8 cellular contexts compared by ENCODE assay signal in genomic region chr1:8712413-8713229, GRCh38.
DNase-seq lines count a peak whose midpoint lies in the region; ATAC-seq, FAIRE-seq and TF ChIP-seq lines count a peak whose summit lies in the region.

No MANE protein-coding gene starts in this region.

- H3K4me3 ChIP-seq in H1 (ENCODE audit: extremely low read depth in 1 of 4, insufficient read depth in 2 of 4, low read depth in 3 of 4, low read length in 4 of 4) = peak overlapping the region in 2 of 4 experiments; percentile 1 to 25; a peak in 1 of 8 replicates

- no peak for TF ChIP-seq RAD21 in H1 (IDR thresholded peaks at IDR 0.05 in 1 of 2, conservative IDR thresholded peaks at IDR 0.05 in 1 of 2; ENCODE audit: low read depth in 2 of 2, low read length in 2 of 2)

- CTCF ChIA-PET in H1 (lab: Charles Lee; ENCODE audit: partially characterized antibody) = interaction anchor here (0.6 kb wide), 1 partner anchor 40 kb away, joined by 3 read pairs; no protein-coding TSS in a partner anchor

- no peak overlapping the region for H2BK20ac ChIP-seq in H1 (ENCODE audit: low read length)

- peaks cover 0 to 85% of the 10 kb centered on the region in 2 experiments; a peak in 3 of 4 replicates for H3K79me2 ChIP-seq in H1 (ENCODE audit: control insufficient read depth in 1 of 2, insufficient read depth in 2 of 2, low read length in 2 of 2)

- no peak overlapping the region for H2BK120ac ChIP-seq in H1 (replicated peaks; ENCODE audit: low read depth, low read length)

- 21% methylated on average over 5 of the region's 5 CpGs; no CpG with 5 or more reads in 1 of the 2 experiments for WGBS in H1 (ENCODE audit: extremely low coverage in 1 of 2, insufficient coverage in 1 of 2, insufficient read length in 1 of 2, insufficient replicate concordance in 2 of 2, low coverage in 1 of 2, low lambda C conversion rate in 2 of 2, missing lambda C conversion rate in 1 of 2), 2 experiments

- no peak for FAIRE-seq in H1 (lab: Jason Lieb, UNC)

- H3K9me3 ChIP-seq in H1 (ENCODE audit: insufficient read depth in 2 of 2, low read depth in 1 of 2, low read length in 1 of 2) = no peaks in the 10 kb centered on the region

- POLR2A ChIA-PET in H1 (lab: Charles Lee; ENCODE audit: partially characterized antibody) = interaction anchor here (0.6 to 1.1 kb wide), 2 partner anchors 10 to 11 kb away, joined by 3 to 4 read pairs; no protein-coding TSS in a partner anchor

- H2AFZ ChIP-seq in H1 (ENCODE audit: low read length) = no peak overlapping the region

- no peak overlapping the region for H4K5ac ChIP-seq in H1 (ENCODE audit: insufficient read length, low read depth, low read length)

- H3K18ac ChIP-seq in H1 (ENCODE audit: extremely low read depth, low read length) = no peak overlapping the region

- TF ChIP-seq POLR2A in H1 (IDR thresholded peaks at IDR 0.05; ENCODE audit: control extremely low read depth in 1 of 2, low read depth in 2 of 2, low read length in 2 of 2) (no peak), erythroblast (IDR thresholded peaks at IDR 0.05; ENCODE audit: low read length) (no peak)

- no peak overlapping the region for H3K14ac ChIP-seq in H1 (ENCODE audit: insufficient read length)

- no peak overlapping the region for H2BK12ac ChIP-seq in H1 (ENCODE audit: low read depth, low read length)

- no peak overlapping the region for H3K56ac ChIP-seq in H1 (replicated peaks; ENCODE audit: insufficient read length, low read depth, low read length)

- H3K4ac ChIP-seq in H1 (replicated peaks; ENCODE audit: insufficient read length, low read depth, low read length) = no peak overlapping the region

- no peak for ATAC-seq in HG02840 (IDR thresholded peaks at IDR 0.05; ENCODE audit: low FRiP score, unreplicated experiment)
- no peak for ATAC-seq in HG02763 (IDR thresholded peaks at IDR 0.05; ENCODE audit: unreplicated experiment)

- peak; percentile 94 for DNase-seq in EH (ENCODE audit: low read depth)
- DNase-seq in MV-4-11 (lab: John Stamatoyannopoulos, UW) = peak; percentile 89
- peak; percentile 87 for DNase-seq in SIG-M5 treated with dmso at 0.1 percent for 504 hours (lab: John Stamatoyannopoulos, UW; ENCODE audit: unreplicated experiment)
- no peak for DNase-seq in H1 (ENCODE audit: low read depth in 1 of 2, low spot score in 2 of 2)
- peak; percentile 44 for DNase-seq in myocyte (ENCODE audit: low read depth)
- no peak for DNase-seq in erythroblast (lab: John Stamatoyannopoulos, UW)

- peak overlapping the region; percentile 28; the same call in 1 of the 2 replicates for H3K27ac ChIP-seq in H1 (ENCODE audit: low read depth, low read length)

- no peak overlapping the region for H2BK15ac ChIP-seq in H1 (ENCODE audit: low read length)

- no peaks in the 10 kb centered on the region for H3K36me3 ChIP-seq in H1 (ENCODE audit: control insufficient read depth in 2 of 4, insufficient read depth in 4 of 4, low read length in 3 of 4)

- H3K23ac ChIP-seq in H1 (ENCODE audit: insufficient read length) = no peak overlapping the region

- H3K27me3 ChIP-seq in H1 (replicated peaks in 1 of 4; ENCODE audit: control insufficient read depth in 3 of 4, extremely low read depth in 1 of 4, insufficient read depth in 3 of 4, low read length in 3 of 4) = no peaks in the 10 kb centered on the region

- 0 out of 2 replicates have a peak, but pooled peaks cover 4% of the 10 kb centered on the region for H3K79me1 ChIP-seq in H1 (ENCODE audit: low read depth, low read length)

- TF ChIP-seq CTCF in H1 (IDR thresholded peaks at IDR 0.05; ENCODE audit: control extremely low read depth in 1 of 3, insufficient read depth in 1 of 3, low read depth in 1 of 3, low read length in 3 of 3) = no peak

- H3K4me2 ChIP-seq in H1 (ENCODE audit: insufficient read depth in 1 of 2, low read depth in 2 of 2, low read length in 2 of 2) = peak overlapping the region; percentile 57 to 60

- H4K20me1 ChIP-seq in H1 (replicated peaks in 1 of 2; ENCODE audit: control insufficient read depth in 1 of 2, insufficient read depth in 2 of 2, low read length in 2 of 2) = no peaks in the 10 kb centered on the region

- H3K9ac ChIP-seq in H1 (replicated peaks in 1 of 4; ENCODE audit: extremely low read depth in 1 of 4, low read depth in 3 of 4, low read length in 3 of 4) = no peak overlapping the region

- H3K4me1 ChIP-seq in H1 (replicated peaks in 1 of 4; ENCODE audit: control insufficient read depth in 3 of 4, insufficient read depth in 4 of 4, low read length in 3 of 4) = peaks cover 0 to 13% (median 2%) of the 10 kb centered on the region in 4 experiments; a peak in 2 of 7 replicates

- H2BK5ac ChIP-seq in H1 (ENCODE audit: low read depth, low read length) = no peak overlapping the region

- TF ChIP-seq EP300 in H1 (IDR thresholded peaks at IDR 0.05; ENCODE audit: borderline replicate concordance in 1 of 2, low read depth in 2 of 2, low read length in 2 of 2) = no peak

- no peaks in the 10 kb centered on the region for H3K23me2 ChIP-seq in H1 (ENCODE audit: low read depth, low read length)

- no peak overlapping the region for H4K91ac ChIP-seq in H1 (replicated peaks; ENCODE audit: insufficient read length, low read length)

- no peak overlapping the region for H4K8ac ChIP-seq in H1 (ENCODE audit: extremely low read depth, insufficient read depth, low read length)

- H2AK5ac ChIP-seq in H1 (ENCODE audit: low read depth, low read length) = no peak overlapping the region

TF ChIP-seq in H1, 55 proteins besides CTCF, POLR2A, EP300 and RAD21:
- TF ChIP-seq CBX5 (IDR thresholded peaks at IDR 0.05; ENCODE audit: low read depth, low read length) (no peak), TEAD4 (IDR thresholded peaks at IDR 0.05; ENCODE audit: low read depth, low read length) (peak; percentile 61; the same call in 1 of the 2 replicates), POU5F1 (IDR thresholded peaks at IDR 0.05; ENCODE audit: low read depth, low read length) (no peak), USF2 (IDR thresholded peaks at IDR 0.05; ENCODE audit: low read length) (no peak), HDAC6 (IDR thresholded peaks at IDR 0.05; ENCODE audit: low read depth, low read length) (no peak), TAF7 (optimal IDR thresholded peaks at IDR 0.05; ENCODE audit: borderline replicate concordance, low read depth, low read length) (no peak), SP2 (IDR thresholded peaks at IDR 0.05; ENCODE audit: low read length) (no peak), KDM5A (IDR thresholded peaks at IDR 0.05; ENCODE audit: low read length) (no peak), SIX5 (IDR thresholded peaks at IDR 0.05; ENCODE audit: low read depth, low read length) (no peak), SIRT6 (IDR thresholded peaks at IDR 0.05; ENCODE audit: low read length) (no peak), SP1 (IDR thresholded peaks at IDR 0.05; ENCODE audit: low read depth, low read length) (no peak), TAF1 (IDR thresholded peaks at IDR 0.05; ENCODE audit: low read depth, low read length) (no peak), SIN3A (conservative IDR thresholded peaks at IDR 0.05 in 1 of 2, IDR thresholded peaks at IDR 0.05 in 1 of 2; ENCODE audit: low read depth in 1 of 2, low read length in 2 of 2) (peak in 1 of 2 experiments; percentile 43; a peak in 1 of 4 replicates), TCF12 (IDR thresholded peaks at IDR 0.05; ENCODE audit: low read depth, low read length) (no peak), CBX8 (IDR thresholded peaks at IDR 0.05; ENCODE audit: borderline replicate concordance, low read depth, low read length) (no peak)

Comparison
In these comparisons a context has a peak if more than half of its experiments do, and no peak if none do; other contexts are left out.
1. DNase-seq: peak in EH (single experiment), MV-4-11 (single experiment), SIG-M5 treated with dmso at 0.1 percent for 504 hours (single experiment) and myocyte (single experiment); none in H1 (0 of 2) and erythroblast (0 of 2).